15 cellular contexts compared by ENCODE assay signal in genomic region chr2:216181953-216182352, GRCh38.
DNase-seq lines count a peak whose midpoint lies in the region; ATAC-seq, FAIRE-seq and TF ChIP-seq lines count a peak whose summit lies in the region.
"Had no signal": no experiment of that assay in that cellular context is flagged by ENCODE, and none has a peak within 500 bp of the region (broad histone marks: within the 10 kb centered on the region; RNA-seq: fewer than 3 reads in every experiment).

No MANE protein-coding gene starts in this region.

- H2AFZ ChIP-seq in HepG2 (ENCODE audit: low read length): no peak overlapping the region

- no peak for TF ChIP-seq RAD21 in HepG2 (CRISPR knock-in tag; IDR thresholded peaks at IDR 0.05)

- no peak overlapping the region for H3K4me3 Mint-ChIP-seq in dendritic cell treated with granulocyte-macrophage colony-stimulating factor and Interleukin-4, amounts not matched to agents 40 ng/mL and 50 ng/mL, for 4 days

- ATAC-seq in HepG2: no peak
- no peak for ATAC-seq in right lobe of liver
- no peak for ATAC-seq in GM18861 (IDR thresholded peaks at IDR 0.05; ENCODE audit: unreplicated experiment)
- ATAC-seq: sciatic nerve had no signal

- H3K27ac ChIP-seq in HepG2 (ENCODE audit: extremely low read length, insufficient read depth, low read length) (no peak overlapping the region), right lobe of liver (no peak overlapping the region), HUES64 (ENCODE audit: low read depth, low read length) (peak overlapping the region; percentile 4; the same call in 1 of the 2 replicates)

- H3K4me2 ChIP-seq in HepG2 (ENCODE audit: low read depth, low read length): no peak overlapping the region

- TF ChIP-seq CTCF in HepG2 (CRISPR knock-in tag; IDR thresholded peaks at IDR 0.05): no peak
- TF ChIP-seq CTCF in right lobe of liver (IDR thresholded peaks at IDR 0.05): no peak

- peaks cover 44% of the 10 kb centered on the region for H3K4me1 Mint-ChIP-seq in dendritic cell treated with granulocyte-macrophage colony-stimulating factor and Interleukin-4, amounts not matched to agents 40 ng/mL and 50 ng/mL, for 4 days (ENCODE audit: low read depth)

- H3K9ac ChIP-seq in HepG2 (ENCODE audit: insufficient read depth, low read depth, low read length) (no peak overlapping the region), HUES64 (ENCODE audit: low read depth, low read length) (no peak overlapping the region)

- H3K4me3 ChIP-seq in HepG2 (replicated peaks in 1 of 3; ENCODE audit: insufficient read depth in 1 of 3, low read depth in 2 of 3, low read length in 3 of 3) (no peak overlapping the region), right lobe of liver (no peak overlapping the region), HUES64 (ENCODE audit: low read length) (no peak overlapping the region)

- CTCF ChIA-PET in HepG2 (lab: Yijun Ruan, JAX; ENCODE audit: low intra/inter-chr PET ratio, low total read pairs): no interaction called here

- no peak for TF ChIP-seq POLR2A in HepG2 (IDR thresholded peaks at IDR 0.05; ENCODE audit: insufficient read depth in 1 of 2, low read depth in 2 of 2, low read length in 2 of 2)
- no peak for TF ChIP-seq POLR2A in right lobe of liver (IDR thresholded peaks at IDR 0.05)

- H3K36me3 Mint-ChIP-seq in dendritic cell treated with granulocyte-macrophage colony-stimulating factor and Interleukin-4, amounts not matched to agents 40 ng/mL and 50 ng/mL, for 4 days (ENCODE audit: low read depth): peaks cover 63% of the 10 kb centered on the region

- intact Hi-C loops in HepG2 (cut with micrococcal nuclease; ENCODE audit: unreplicated experiment) (no loop called here), right lobe of liver (cut with DNase I) (no loop called here)
- intact Hi-C loops in dendritic cell treated with granulocyte-macrophage colony-stimulating factor and Interleukin-4, amounts not matched to agents 40 ng/mL and 50 ng/mL, for 4 days (cut with micrococcal nuclease): no loop called here

- H3K36me3 ChIP-seq in HepG2 (replicated peaks in 1 of 2; ENCODE audit: control insufficient read depth in 1 of 2, insufficient read depth in 2 of 2, low read length in 2 of 2) (peaks cover 17 to 74% of the 10 kb centered on the region in 2 experiments), right lobe of liver (peaks cover 0 to 21% (median 12%) of the 10 kb centered on the region in 4 donors), HUES64 (ENCODE audit: insufficient read depth, low read length) (peaks cover 87% of the 10 kb centered on the region)

- H3K4me1 ChIP-seq in HepG2 (ENCODE audit: insufficient read depth, low read length): peaks cover 15% of the 10 kb centered on the region
- H3K4me1 ChIP-seq in right lobe of liver: peaks cover 0 to 16% (median 0%) of the 10 kb centered on the region in 4 donors
- peaks cover 47% of the 10 kb centered on the region for H3K4me1 ChIP-seq in HUES64 (ENCODE audit: insufficient read depth, low read length)

- peak overlapping the region; percentile 84 for H3K27ac Mint-ChIP-seq in dendritic cell treated with granulocyte-macrophage colony-stimulating factor and Interleukin-4, amounts not matched to agents 40 ng/mL and 50 ng/mL, for 4 days

- FAIRE-seq in HepG2 (lab: Jason Lieb, UNC): no peak
- FAIRE-seq: astrocyte had no signal

- 90% methylated on average over 2 of the region's 2 CpGs for WGBS in HepG2 (ENCODE audit: low lambda C conversion rate)
- 87% methylated on average over 2 of the region's 2 CpGs for WGBS in right lobe of liver (ENCODE audit: insufficient coverage, low coverage, low lambda C conversion rate, missing lambda C conversion rate)
- 79% methylated on average over 2 of the region's 2 CpGs for WGBS in HUES64

- H3K9me3 ChIP-seq in HepG2 (ENCODE audit: low read length) (no peaks in the 10 kb centered on the region), right lobe of liver (no peaks in the 10 kb centered on the region), HUES64 (ENCODE audit: insufficient read depth, low read depth, low read length) (no peaks in the 10 kb centered on the region)

- POLR2A ChIA-PET in HepG2 (lab: Yijun Ruan, JAX): no interaction called here

- no peak for TF ChIP-seq EP300 in HepG2 (IDR thresholded peaks at IDR 0.05; ENCODE audit: low read depth in 2 of 2, low read length in 2 of 2)
- no peak for TF ChIP-seq EP300 in HepG2 (CRISPR knock-in tag; IDR thresholded peaks at IDR 0.05; ENCODE audit: borderline replicate concordance)

- in situ Hi-C loops in HepG2 (cut with HindIII; ENCODE audit: extremely low pct_ligation_motif_present, low pct_unique_long_range_greater_than_20kb) (no loop called here), KBM-7 (cut with MboI; ENCODE audit: low pct_unique_long_range_greater_than_20kb, low sequenced_read_pairs) (no loop called here)

- no peaks in the 10 kb centered on the region for H3K27me3 ChIP-seq in HepG2 (ENCODE audit: control insufficient read depth in 1 of 2, insufficient read depth in 2 of 2, low read length in 2 of 2)
- no peaks in the 10 kb centered on the region for H3K27me3 ChIP-seq in right lobe of liver
- no peaks in the 10 kb centered on the region for H3K27me3 ChIP-seq in HUES64 (ENCODE audit: insufficient read depth, low read length)

- H3K9me3 Mint-ChIP-seq in dendritic cell treated with granulocyte-macrophage colony-stimulating factor and Interleukin-4, amounts not matched to agents 40 ng/mL and 50 ng/mL, for 4 days: no peaks in the 10 kb centered on the region

- peaks cover 43% of the 10 kb centered on the region for H3K79me2 ChIP-seq in HepG2 (ENCODE audit: insufficient read depth, low read length)

- no peaks in the 10 kb centered on the region for H3K27me3 Mint-ChIP-seq in dendritic cell treated with granulocyte-macrophage colony-stimulating factor and Interleukin-4, amounts not matched to agents 40 ng/mL and 50 ng/mL, for 4 days

- BruUV-seq in HepG2 (replicated peaks; lab: Mats Ljungman, UMichigan): no TSS peak

- no peak for DNase-seq in HepG2 (ENCODE audit: low spot score)
- no peak for DNase-seq in right lobe of liver
- no peak for DNase-seq in ecto neural progenitor cell (ENCODE audit: low spot score)
- no peak for DNase-seq in NCI-H1930 (lab: John Stamatoyannopoulos, UW)
- no peak for DNase-seq in KBM-7
- DNase-seq: activated effector memory CD4-positive, alpha-beta T cell treated with anti-CD3 and anti-CD28 coated beads, Interleukin-2, amount 50 U/mL, for 16 hours; GDM1; H7; kidney glomerular epithelial cell; NCI-H1417 treated with DMSO at 0.1 percent for 48 hours had no signal

- H4K20me1 ChIP-seq in HepG2 (ENCODE audit: insufficient read depth, low read length): no peaks in the 10 kb centered on the region

TF ChIP-seq in HepG2, 621 proteins besides CTCF, POLR2A, EP300 and RAD21:
- peak; percentile 49 for TF ChIP-seq RBM22 (optimal IDR thresholded peaks at IDR 0.05; ENCODE audit: low read length)
- TF ChIP-seq U2AF2 (IDR thresholded peaks at IDR 0.05; ENCODE audit: low read depth, low read length): no peak
